17 cellular contexts compared by ENCODE assay signal in genomic region chr11:134623711-134624110, GRCh38.
DNase-seq lines count a peak whose midpoint lies in the region; TF ChIP-seq lines count a peak whose summit lies in the region.
"Had no signal": no experiment of that assay in that cellular context is flagged by ENCODE, and none has a peak within 500 bp of the region (broad histone marks: within the 10 kb centered on the region; RNA-seq: fewer than 3 reads in every experiment).

No MANE protein-coding gene starts in this region.

- H3K36me3 ChIP-seq in endodermal cell (ENCODE audit: control insufficient read depth, insufficient read depth, low read length): no peaks in the 10 kb centered on the region
- H3K36me3 ChIP-seq: BLaER1 treated with 17β-estradiol and CSF1 and Interleukin-3, amounts not matched to agents 10 nM and 100 nM had no signal

- no peaks in the 10 kb centered on the region for H3K4me1 ChIP-seq in endodermal cell (ENCODE audit: control insufficient read depth, insufficient read depth, low read length)
- H3K4me1 ChIP-seq: A549; BLaER1 treated with 17β-estradiol and CSF1 and Interleukin-3, amounts not matched to agents 10 nM and 100 nM; Caco-2 had no signal

- no peaks in the 10 kb centered on the region for H3K9me3 Mint-ChIP-seq in endodermal cell
- H3K9me3 Mint-ChIP-seq: CD4-positive, alpha-beta T cell; CD8-positive, alpha-beta T cell had no signal

- no peaks in the 10 kb centered on the region for H3K4me1 Mint-ChIP-seq in endodermal cell
- H3K4me1 Mint-ChIP-seq: B cell had no signal

- H3K36me3 Mint-ChIP-seq in endodermal cell (ENCODE audit: low read depth): no peaks in the 10 kb centered on the region
- H3K36me3 Mint-ChIP-seq: CD8-positive, alpha-beta T cell had no signal

- no peak for TF ChIP-seq CTCF in endodermal cell (conservative IDR thresholded peaks at IDR 0.05)

- DNase-seq in endodermal cell (peak; percentile 17), mesenteric fat pad (ENCODE audit: low spot score) (peak; percentile 41), ureter (ENCODE audit: low spot score) (peak; percentile 26), NCI-H187 treated with DMSO at 0.1 percent for 48 hours (lab: John Stamatoyannopoulos, UW) (no peak), NCI-H2081 treated with DMSO at 0.1 percent for 48 hours (lab: John Stamatoyannopoulos, UW) (no peak)
- DNase-seq: AML-193; Caco-2; Calu3; CD4-positive, alpha-beta T cell; DMS79 treated with DMSO at 0.1 percent for 48 hours; GF-D8 had no signal

- H3K4me3 ChIP-seq in endodermal cell (ENCODE audit: low read length): no peak overlapping the region
- H3K4me3 ChIP-seq: A549; BLaER1 treated with 17β-estradiol and CSF1 and Interleukin-3, amounts not matched to agents 10 nM and 100 nM had no signal

- H3K27me3 ChIP-seq in endodermal cell (ENCODE audit: control insufficient read depth, insufficient read depth, low read length, poor library complexity, severe bottlenecking): no peaks in the 10 kb centered on the region
- H3K27me3 ChIP-seq: BLaER1 treated with 17β-estradiol and CSF1 and Interleukin-3, amounts not matched to agents 10 nM and 100 nM had no signal

- no peaks in the 10 kb centered on the region for H3K9me3 ChIP-seq in endodermal cell (ENCODE audit: control insufficient read depth, low read length)
- H3K9me3 ChIP-seq: A549; BLaER1 treated with 17β-estradiol and CSF1 and Interleukin-3, amounts not matched to agents 10 nM and 100 nM; Caco-2 had no signal

- 90 to 91% methylated on average over 3 to 5 of the region's 5 CpGs for WGBS in endodermal cell (ENCODE audit: insufficient coverage in 1 of 2, insufficient read length in 1 of 2), 2 experiments

- no peak overlapping the region for H3K27ac Mint-ChIP-seq in endodermal cell
- H3K27ac Mint-ChIP-seq: B cell; CD4-positive, alpha-beta T cell; CD8-positive, alpha-beta T cell had no signal

- H3K27ac ChIP-seq in endodermal cell (ENCODE audit: low read depth, low read length): no peak overlapping the region
- H3K27ac ChIP-seq: 22Rv1; A549; BLaER1 treated with 17β-estradiol and CSF1 and Interleukin-3, amounts not matched to agents 10 nM and 100 nM; C4-2B had no signal

- no peak overlapping the region for H3K4me3 Mint-ChIP-seq in endodermal cell
- H3K4me3 Mint-ChIP-seq: B cell; CD4-positive, alpha-beta T cell; CD8-positive, alpha-beta T cell had no signal

- H3K9ac ChIP-seq in endodermal cell (ENCODE audit: extremely low read depth, low read length, poor library complexity, severe bottlenecking): no peak overlapping the region
- H3K9ac ChIP-seq: BLaER1 treated with 17β-estradiol and CSF1 and Interleukin-3, amounts not matched to agents 10 nM and 100 nM had no signal

- H3K27me3 Mint-ChIP-seq in endodermal cell (ENCODE audit: insufficient read depth): peaks cover 12% of the 10 kb centered on the region

Comparison
In these comparisons a context has a peak if more than half of its experiments do, and no peak if none do; other contexts are left out.
1. DNase-seq: peak in endodermal cell (single experiment), mesenteric fat pad (single experiment) and ureter (single experiment); none in NCI-H187 treated with DMSO at 0.1 percent for 48 hours (single experiment) and NCI-H2081 treated with DMSO at 0.1 percent for 48 hours (single experiment).